In genomic region chrX:20347486-20347885, GRCh38 we compare ENCODE assay signal across 18 cellular contexts.
"Had no signal": no experiment of that assay in that cellular context is flagged by ENCODE, and none has a peak within 500 bp of the region (broad histone marks: within the 10 kb centered on the region; RNA-seq: fewer than 3 reads in every experiment).

No MANE protein-coding gene starts in this region.

- H3K4me3 Mint-ChIP-seq: activated CD4-positive, alpha-beta T cell treated with anti-CD3 and anti-CD28 coated beads, Interleukin-2, amount 10 ng/mL, durations not matched to agents 7 days and 5 days; naive B cell had no signal

- FAIRE-seq: keratinocyte had no signal

- H3K9me3 ChIP-seq: ascending aorta, tibial nerve, uterus had no signal

- H3K27me3 ChIP-seq: ascending aorta, cardiac muscle cell, tibial nerve, uterus had no signal

- ATAC-seq: left lobe of liver had no signal

- H3K27ac Mint-ChIP-seq: activated CD4-positive, alpha-beta T cell treated with anti-CD3 and anti-CD28 coated beads, Interleukin-2, amount 10 ng/mL, durations not matched to agents 7 days and 5 days; naive B cell had no signal

- H3K4me3 ChIP-seq: ascending aorta, cardiac muscle cell, dorsolateral prefrontal cortex, skin epidermis, tibial nerve, uterus had no signal

- H3K27me3 Mint-ChIP-seq: activated CD4-positive, alpha-beta T cell treated with anti-CD3 and anti-CD28 coated beads, Interleukin-2, amount 10 ng/mL, durations not matched to agents 7 days and 5 days; naive B cell had no signal

- H3K36me3 ChIP-seq: ascending aorta, cardiac muscle cell, tibial nerve, uterus had no signal

- H3K27ac ChIP-seq: ascending aorta, cardiac muscle cell, skin epidermis, tibial nerve, uterus had no signal

- DNase-seq: activated CD4-positive, alpha-beta T cell treated with anti-CD3 and anti-CD28 coated beads, Interleukin-2, amount 10 ng/mL, durations not matched to agents 7 days and 5 days; activated CD8-positive, alpha-beta memory T cell treated with anti-CD3 and anti-CD28 coated beads for 24 hours; activated naive CD4-positive, alpha-beta T cell; dorsolateral prefrontal cortex; erythroblast; naive B cell; posterior cingulate gyrus; retina; stimulated activated CD4-positive, alpha-beta T cell treated with anti-CD3 and anti-CD28 coated beads, Interleukin-4, amount 100 ng/mL, for 24 hours; stimulated activated naive CD4-positive, alpha-beta T cell; substantia nigra; uterus had no signal

- H3K4me1 ChIP-seq: ascending aorta, tibial nerve, uterus had no signal
